In the genomic region with DNA sequence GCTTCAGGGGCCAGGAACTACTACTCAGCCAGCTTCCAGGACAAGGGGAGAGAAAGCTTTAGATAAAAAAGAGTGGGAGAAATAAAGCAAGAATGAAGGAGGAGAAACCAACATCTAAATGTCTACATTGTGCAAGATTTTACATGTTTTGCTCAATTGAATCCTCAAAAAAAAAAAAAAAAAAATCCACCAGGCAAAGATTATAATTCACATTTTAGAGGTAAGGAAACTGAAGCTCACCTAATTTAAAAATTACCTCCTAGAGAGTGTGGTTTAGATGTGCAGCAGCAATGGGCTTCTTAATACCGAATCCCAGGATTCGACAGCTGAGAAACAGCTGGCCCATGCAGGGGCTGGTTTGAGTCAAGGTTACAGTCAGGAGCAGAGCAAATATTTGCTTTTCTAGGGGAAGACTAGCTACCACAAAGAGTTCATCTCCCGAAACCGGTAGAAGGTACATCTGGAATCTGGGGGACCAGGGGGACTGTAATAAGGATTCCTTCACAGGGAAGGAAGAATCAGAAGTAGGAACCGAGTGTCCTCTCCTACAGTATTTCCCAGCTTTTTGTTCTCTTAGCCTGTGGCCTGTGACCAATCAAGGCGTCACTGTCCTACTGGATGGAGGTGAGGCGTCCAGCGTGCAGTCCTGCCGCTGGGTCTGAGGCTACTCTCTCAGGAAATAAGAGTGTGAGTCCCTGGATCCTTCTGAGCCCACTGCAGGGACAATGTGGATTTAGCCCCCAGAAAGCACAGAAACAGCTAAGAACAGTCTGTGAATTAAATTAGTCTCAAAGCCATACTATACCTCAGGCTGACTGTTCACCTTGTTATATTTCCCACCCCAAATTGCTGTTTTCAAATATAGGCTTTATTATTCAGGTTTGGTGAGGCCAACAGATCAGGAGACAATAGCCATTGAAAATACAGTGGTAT, we compare ENCODE assay signal across 1 cellular context.
TF ChIP-seq lines count a peak whose summit lies in the region.

No MANE protein-coding gene starts in this region.

TF ChIP-seq in HepG2, 621 proteins besides CTCF, POLR2A, EP300 and RAD21 (continued from another document and continues in another):
- no peak for TF ChIP-seq SMC3 (IDR thresholded peaks at IDR 0.05; ENCODE audit: low read length)
- TF ChIP-seq, protein P1, sequence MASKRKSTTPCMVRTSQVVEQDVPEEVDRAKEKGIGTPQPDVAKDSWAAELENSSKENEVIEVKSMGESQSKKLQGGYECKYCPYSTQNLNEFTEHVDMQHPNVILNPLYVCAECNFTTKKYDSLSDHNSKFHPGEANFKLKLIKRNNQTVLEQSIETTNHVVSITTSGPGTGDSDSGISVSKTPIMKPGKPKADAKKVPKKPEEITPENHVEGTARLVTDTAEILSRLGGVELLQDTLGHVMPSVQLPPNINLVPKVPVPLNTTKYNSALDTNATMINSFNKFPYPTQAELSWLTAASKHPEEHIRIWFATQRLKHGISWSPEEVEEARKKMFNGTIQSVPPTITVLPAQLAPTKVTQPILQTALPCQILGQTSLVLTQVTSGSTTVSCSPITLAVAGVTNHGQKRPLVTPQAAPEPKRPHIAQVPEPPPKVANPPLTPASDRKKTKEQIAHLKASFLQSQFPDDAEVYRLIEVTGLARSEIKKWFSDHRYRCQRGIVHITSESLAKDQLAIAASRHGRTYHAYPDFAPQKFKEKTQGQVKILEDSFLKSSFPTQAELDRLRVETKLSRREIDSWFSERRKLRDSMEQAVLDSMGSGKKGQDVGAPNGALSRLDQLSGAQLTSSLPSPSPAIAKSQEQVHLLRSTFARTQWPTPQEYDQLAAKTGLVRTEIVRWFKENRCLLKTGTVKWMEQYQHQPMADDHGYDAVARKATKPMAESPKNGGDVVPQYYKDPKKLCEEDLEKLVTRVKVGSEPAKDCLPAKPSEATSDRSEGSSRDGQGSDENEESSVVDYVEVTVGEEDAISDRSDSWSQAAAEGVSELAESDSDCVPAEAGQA (IDR thresholded peaks at IDR 0.05; ENCODE audit: low read depth) = 0 out of 2 replicates have a peak, but pooled peaks have one; percentile 18
- TF ChIP-seq, protein P1 (CRISPR knock-in tag; IDR thresholded peaks at IDR 0.05; ENCODE audit: borderline replicate concordance) = no peak
- TF ChIP-seq HDAC2 (CRISPR knock-in tag; IDR thresholded peaks at IDR 0.05) = peak; percentile 87
- TF ChIP-seq RXRA (CRISPR knock-in tag; IDR thresholded peaks at IDR 0.05) = peak; percentile 43; the same call in 1 of the 2 replicates
- no peak for TF ChIP-seq THYN1 (CRISPR knock-in tag; IDR thresholded peaks at IDR 0.05; ENCODE audit: borderline replicate concordance, low read depth)
- TF ChIP-seq CREM (IDR thresholded peaks at IDR 0.05) = peak; percentile 67
- TF ChIP-seq CREM (CRISPR knock-in tag; IDR thresholded peaks at IDR 0.05) = no peak
- TF ChIP-seq RARA (CRISPR knock-in tag; IDR thresholded peaks at IDR 0.05) = peak; percentile 96
- TF ChIP-seq NCOA2 (CRISPR knock-in tag; IDR thresholded peaks at IDR 0.05) = peak; percentile 91
- TF ChIP-seq ZNF124 (CRISPR knock-in tag; IDR thresholded peaks at IDR 0.05) = peak; percentile 78
- TF ChIP-seq, protein P2, sequence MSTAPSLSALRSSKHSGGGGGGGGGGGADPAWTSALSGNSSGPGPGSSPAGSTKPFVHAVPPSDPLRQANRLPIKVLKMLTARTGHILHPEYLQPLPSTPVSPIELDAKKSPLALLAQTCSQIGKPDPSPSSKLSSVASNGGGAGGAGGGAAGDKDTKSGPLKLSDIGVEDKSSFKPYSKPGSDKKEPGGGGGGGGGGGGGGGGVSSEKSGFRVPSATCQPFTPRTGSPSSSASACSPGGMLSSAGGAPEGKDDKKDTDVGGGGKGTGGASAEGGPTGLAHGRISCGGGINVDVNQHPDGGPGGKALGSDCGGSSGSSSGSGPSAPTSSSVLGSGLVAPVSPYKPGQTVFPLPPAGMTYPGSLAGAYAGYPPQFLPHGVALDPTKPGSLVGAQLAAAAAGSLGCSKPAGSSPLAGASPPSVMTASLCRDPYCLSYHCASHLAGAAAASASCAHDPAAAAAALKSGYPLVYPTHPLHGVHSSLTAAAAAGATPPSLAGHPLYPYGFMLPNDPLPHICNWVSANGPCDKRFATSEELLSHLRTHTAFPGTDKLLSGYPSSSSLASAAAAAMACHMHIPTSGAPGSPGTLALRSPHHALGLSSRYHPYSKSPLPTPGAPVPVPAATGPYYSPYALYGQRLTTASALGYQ (CRISPR knock-in tag; IDR thresholded peaks at IDR 0.05) = peak; percentile 72; the same call in 1 of the 2 replicates
- TF ChIP-seq ZNF557 (CRISPR knock-in tag; IDR thresholded peaks at IDR 0.05) = 0 out of 2 replicates have a peak, but pooled peaks have one; percentile 29
- peak; percentile 32; the same call in 1 of the 2 replicates for TF ChIP-seq ZFY (CRISPR knock-in tag; IDR thresholded peaks at IDR 0.05)
- TF ChIP-seq PTBP1 (IDR thresholded peaks at IDR 0.05; ENCODE audit: low read depth, low read length, poor library complexity, severe bottlenecking) = no peak
- no peak for TF ChIP-seq MTF2 (CRISPR knock-in tag; IDR thresholded peaks at IDR 0.05; ENCODE audit: borderline replicate concordance)
- TF ChIP-seq AGO1 (IDR thresholded peaks at IDR 0.05; ENCODE audit: low read depth, low read length, poor library complexity, severe bottlenecking) = no peak
- 0 out of 2 replicates have a peak, but pooled peaks have one; percentile 14 for TF ChIP-seq ZNF335 (CRISPR knock-in tag; IDR thresholded peaks at IDR 0.05)
- TF ChIP-seq, protein P3, sequence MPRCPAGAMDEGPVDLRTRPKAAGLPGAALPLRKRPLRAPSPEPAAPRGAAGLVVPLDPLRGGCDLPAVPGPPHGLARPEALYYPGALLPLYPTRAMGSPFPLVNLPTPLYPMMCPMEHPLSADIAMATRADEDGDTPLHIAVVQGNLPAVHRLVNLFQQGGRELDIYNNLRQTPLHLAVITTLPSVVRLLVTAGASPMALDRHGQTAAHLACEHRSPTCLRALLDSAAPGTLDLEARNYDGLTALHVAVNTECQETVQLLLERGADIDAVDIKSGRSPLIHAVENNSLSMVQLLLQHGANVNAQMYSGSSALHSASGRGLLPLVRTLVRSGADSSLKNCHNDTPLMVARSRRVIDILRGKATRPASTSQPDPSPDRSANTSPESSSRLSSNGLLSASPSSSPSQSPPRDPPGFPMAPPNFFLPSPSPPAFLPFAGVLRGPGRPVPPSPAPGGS (CRISPR knock-in tag; IDR thresholded peaks at IDR 0.05) = no peak
- TF ChIP-seq ZNF292 (CRISPR knock-in tag; IDR thresholded peaks at IDR 0.05; ENCODE audit: borderline replicate concordance, low read depth) = peak; percentile 62; the same call in 1 of the 2 replicates
- TF ChIP-seq NFE2L2 (IDR thresholded peaks at IDR 0.05; ENCODE audit: low read length) = no peak
- no peak for TF ChIP-seq TCF12 (IDR thresholded peaks at IDR 0.05)
- TF ChIP-seq TCF12 (CRISPR knock-in tag; IDR thresholded peaks at IDR 0.05) = no peak; the same call in 1 of the 2 replicates
- no peak for TF ChIP-seq ZNF138 (CRISPR knock-in tag; IDR thresholded peaks at IDR 0.05; ENCODE audit: low read depth)
- peak; percentile 79 for TF ChIP-seq ERF (CRISPR knock-in tag; IDR thresholded peaks at IDR 0.05)
- TF ChIP-seq HMG20B (CRISPR knock-in tag; conservative IDR thresholded peaks at IDR 0.05) = peak; percentile 40; the same call in 1 of the 2 replicates
- TF ChIP-seq CCDC6 (CRISPR knock-in tag; IDR thresholded peaks at IDR 0.05) = no peak
- TF ChIP-seq PRDM10 (CRISPR knock-in tag; IDR thresholded peaks at IDR 0.05; ENCODE audit: low read depth) = 0 out of 2 replicates have a peak, but pooled peaks have one; percentile 24
- TF ChIP-seq ZNF17 (CRISPR knock-in tag; IDR thresholded peaks at IDR 0.05) = no peak
- no peak for TF ChIP-seq ATF7 (IDR thresholded peaks at IDR 0.05)
- TF ChIP-seq ATF7 (CRISPR knock-in tag; IDR thresholded peaks at IDR 0.05) = no peak
- TF ChIP-seq ETV6 (CRISPR knock-in tag; conservative IDR thresholded peaks at IDR 0.05) = no peak
- TF ChIP-seq, protein P4, sequence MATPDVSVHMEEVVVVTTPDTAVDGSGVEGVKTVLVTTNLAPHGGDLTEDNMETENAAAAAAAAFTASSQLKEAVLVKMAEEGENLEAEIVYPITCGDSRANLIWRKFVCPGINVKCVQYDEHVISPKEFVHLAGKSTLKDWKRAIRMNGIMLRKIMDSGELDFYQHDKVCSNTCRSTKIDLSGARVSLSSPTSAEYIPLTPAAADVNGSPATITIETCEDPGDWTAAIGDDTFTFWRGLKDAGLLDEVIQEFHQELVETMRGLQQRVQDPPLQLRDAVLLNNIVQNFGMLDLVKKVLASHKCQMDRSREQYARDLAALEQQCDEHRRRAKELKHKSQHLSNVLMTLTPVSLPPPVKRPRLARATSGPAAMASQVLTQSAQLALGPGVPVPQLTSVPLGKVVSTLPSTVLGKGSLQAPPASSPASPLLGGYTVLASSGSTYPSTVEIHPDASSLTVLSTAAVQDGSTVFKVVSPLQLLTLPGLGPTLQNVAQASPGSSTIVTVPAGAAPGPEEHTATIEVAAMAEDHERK (CRISPR knock-in tag; IDR thresholded peaks at IDR 0.05; ENCODE audit: low read depth) = no peak
- peak; percentile 90 for TF ChIP-seq GATAD2A (CRISPR knock-in tag; IDR thresholded peaks at IDR 0.05)
- peak; percentile 57; the same call in 1 of the 2 replicates for TF ChIP-seq SIX1 (CRISPR knock-in tag; IDR thresholded peaks at IDR 0.05; ENCODE audit: borderline replicate concordance)
- TF ChIP-seq BORCS8-MEF2B (CRISPR knock-in tag; IDR thresholded peaks at IDR 0.05) = peak; percentile 61; the same call in 1 of the 2 replicates
- TF ChIP-seq, protein P5, sequence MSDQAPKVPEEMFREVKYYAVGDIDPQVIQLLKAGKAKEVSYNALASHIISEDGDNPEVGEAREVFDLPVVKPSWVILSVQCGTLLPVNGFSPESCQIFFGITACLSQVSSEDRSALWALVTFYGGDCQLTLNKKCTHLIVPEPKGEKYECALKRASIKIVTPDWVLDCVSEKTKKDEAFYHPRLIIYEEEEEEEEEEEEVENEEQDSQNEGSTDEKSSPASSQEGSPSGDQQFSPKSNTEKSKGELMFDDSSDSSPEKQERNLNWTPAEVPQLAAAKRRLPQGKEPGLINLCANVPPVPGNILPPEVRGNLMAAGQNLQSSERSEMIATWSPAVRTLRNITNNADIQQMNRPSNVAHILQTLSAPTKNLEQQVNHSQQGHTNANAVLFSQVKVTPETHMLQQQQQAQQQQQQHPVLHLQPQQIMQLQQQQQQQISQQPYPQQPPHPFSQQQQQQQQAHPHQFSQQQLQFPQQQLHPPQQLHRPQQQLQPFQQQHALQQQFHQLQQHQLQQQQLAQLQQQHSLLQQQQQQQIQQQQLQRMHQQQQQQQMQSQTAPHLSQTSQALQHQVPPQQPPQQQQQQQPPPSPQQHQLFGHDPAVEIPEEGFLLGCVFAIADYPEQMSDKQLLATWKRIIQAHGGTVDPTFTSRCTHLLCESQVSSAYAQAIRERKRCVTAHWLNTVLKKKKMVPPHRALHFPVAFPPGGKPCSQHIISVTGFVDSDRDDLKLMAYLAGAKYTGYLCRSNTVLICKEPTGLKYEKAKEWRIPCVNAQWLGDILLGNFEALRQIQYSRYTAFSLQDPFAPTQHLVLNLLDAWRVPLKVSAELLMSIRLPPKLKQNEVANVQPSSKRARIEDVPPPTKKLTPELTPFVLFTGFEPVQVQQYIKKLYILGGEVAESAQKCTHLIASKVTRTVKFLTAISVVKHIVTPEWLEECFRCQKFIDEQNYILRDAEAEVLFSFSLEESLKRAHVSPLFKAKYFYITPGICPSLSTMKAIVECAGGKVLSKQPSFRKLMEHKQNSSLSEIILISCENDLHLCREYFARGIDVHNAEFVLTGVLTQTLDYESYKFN (CRISPR knock-in tag; conservative IDR thresholded peaks at IDR 0.05) = peak; percentile 92
- TF ChIP-seq NFATC3 (CRISPR knock-in tag; IDR thresholded peaks at IDR 0.05) = no peak
- no peak for TF ChIP-seq AHR (CRISPR knock-in tag; IDR thresholded peaks at IDR 0.05)
